ENCODE assay signal across 18 cellular contexts in genomic region chr6:12084681-12085080, GRCh38.
A peak's percentile ranks its signal among the peaks of the same experiment; 100 is the strongest.
DNase-seq lines count a peak whose midpoint lies in the region; ATAC-seq, FAIRE-seq and TF ChIP-seq lines count a peak whose summit lies in the region.
"Had no signal": no experiment of that assay in that cellular context is flagged by ENCODE, and none has a peak within 500 bp of the region (broad histone marks: within the 10 kb centered on the region; RNA-seq: fewer than 3 reads in every experiment).

No MANE protein-coding gene starts in this region.

- no peaks in the 10 kb centered on the region for H3K36me3 ChIP-seq in psoas muscle (ENCODE audit: insufficient read depth in 1 of 2, low read depth in 1 of 2)

- no peaks in the 10 kb centered on the region for H3K27me3 Mint-ChIP-seq in activated naive CD4-positive, alpha-beta T cell treated with anti-CD3 and anti-CD28 coated beads, Interleukin-2, amount 50 U/mL, for 24 hours
- H3K27me3 Mint-ChIP-seq in T-helper 17 cell = no peaks in the 10 kb centered on the region

- peaks cover 2% of the 10 kb centered on the region for H3K36me3 Mint-ChIP-seq in activated naive CD4-positive, alpha-beta T cell treated with anti-CD3 and anti-CD28 coated beads, Interleukin-2, amount 50 U/mL, for 24 hours
- peaks cover 9% of the 10 kb centered on the region for H3K36me3 Mint-ChIP-seq in T-helper 17 cell (ENCODE audit: low read depth)

- no peaks in the 10 kb centered on the region for H3K9me3 Mint-ChIP-seq in activated naive CD4-positive, alpha-beta T cell treated with anti-CD3 and anti-CD28 coated beads, Interleukin-2, amount 50 U/mL, for 24 hours
- H3K9me3 Mint-ChIP-seq: CD14-positive monocyte had no signal

- H3K9me3 ChIP-seq in T-helper 17 cell (ENCODE audit: control insufficient read depth, low read length, poor library complexity, severe bottlenecking) (no peaks in the 10 kb centered on the region), psoas muscle (no peaks in the 10 kb centered on the region)

- H3K27ac ChIP-seq in psoas muscle = no peak overlapping the region

- H3K27me3 ChIP-seq in psoas muscle (ENCODE audit: insufficient read depth in 3 of 3, low read length in 2 of 3) = no peaks in the 10 kb centered on the region

- WGBS in psoas muscle, 3 donors = 74 to 81% (median 76%) methylated on average over 7 of the region's 7 CpGs

- H3K4me1 ChIP-seq in psoas muscle = no peaks in the 10 kb centered on the region

- peaks cover 76% of the 10 kb centered on the region for H3K4me1 Mint-ChIP-seq in activated naive CD4-positive, alpha-beta T cell treated with anti-CD3 and anti-CD28 coated beads, Interleukin-2, amount 50 U/mL, for 24 hours
- peaks cover 45% of the 10 kb centered on the region for H3K4me1 Mint-ChIP-seq in T-helper 17 cell

- intact Hi-C loops in psoas muscle (cut with DNase I) = no loop called here

- no peak overlapping the region for H3K4me3 Mint-ChIP-seq in activated naive CD4-positive, alpha-beta T cell treated with anti-CD3 and anti-CD28 coated beads, Interleukin-2, amount 50 U/mL, for 24 hours
- H3K4me3 Mint-ChIP-seq in T-helper 17 cell = no peak overlapping the region
- H3K4me3 Mint-ChIP-seq: CD14-positive monocyte had no signal

- no peak for TF ChIP-seq CTCF in psoas muscle (IDR thresholded peaks at IDR 0.05)

- no peak overlapping the region for H3K4me3 ChIP-seq in psoas muscle

- FAIRE-seq in islet of Langerhans (lab: Jason Lieb, UNC) = peak; percentile 43
- FAIRE-seq: A204.1 had no signal

- no peak for DNase-seq in activated naive CD4-positive, alpha-beta T cell (lab: John Stamatoyannopoulos, UW)
- no peak for DNase-seq in T-helper 17 cell
- DNase-seq in stimulated activated CD4-positive, alpha-beta T cell treated with anti-CD3 and anti-CD28 coated beads, Interleukin-4, amount 100 ng/mL, for 24 hours = no peak
- DNase-seq in psoas muscle = no peak
- DNase-seq: DMS79, H7, Karpas-422, MV-4-11, NCI-H2029 treated with DMSO at 0.1 percent for 48 hours, NCI-H226, NCI-H524 treated with DMSO at 0.1 percent for 48 hours, PC-3, Right ventricle myocardium superior had no signal

- no peak for ATAC-seq in T-helper 17 cell
- ATAC-seq in GM18498 (IDR thresholded peaks at IDR 0.05; ENCODE audit: unreplicated experiment) = no peak
- no peak for ATAC-seq in psoas muscle
- ATAC-seq: PC-3 had no signal

- peak overlapping the region; percentile 65 for H3K27ac Mint-ChIP-seq in activated naive CD4-positive, alpha-beta T cell treated with anti-CD3 and anti-CD28 coated beads, Interleukin-2, amount 50 U/mL, for 24 hours
- H3K27ac Mint-ChIP-seq in T-helper 17 cell = peak overlapping the region; percentile 89
